In the genomic region with DNA sequence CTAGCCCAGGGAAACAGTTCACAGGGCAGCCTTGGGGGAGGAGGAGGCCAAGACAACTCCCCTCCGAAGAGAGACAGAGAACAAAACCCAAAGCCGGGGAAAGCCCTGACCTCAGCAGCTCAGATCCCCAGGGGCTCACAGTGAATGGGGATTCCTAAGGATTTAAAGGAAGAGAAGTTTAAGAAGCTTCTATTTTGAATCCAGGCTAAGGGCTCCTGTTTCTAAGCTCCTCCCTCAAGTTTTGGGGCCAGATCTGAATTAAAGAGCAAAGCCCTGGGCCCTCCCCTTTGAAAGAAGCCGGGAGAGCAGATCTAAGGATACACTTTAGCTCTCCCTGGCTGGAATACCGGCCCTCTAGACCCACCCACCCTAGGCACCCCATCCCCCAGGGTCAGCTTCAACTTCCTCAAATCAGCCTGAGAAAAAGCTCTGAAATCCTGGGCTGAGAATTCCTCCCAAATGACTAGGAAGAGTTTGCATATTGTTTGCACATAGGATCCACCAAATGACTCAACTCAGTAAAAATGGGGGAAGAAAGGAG, we compare ENCODE assay signal across 8 cellular contexts. TPM values are rescaled to one million over a fixed set of nuclear protein-coding genes. Genes with fewer than 3 reads are reported as not detected.
DNase-seq lines count a peak whose midpoint lies in the region; ATAC-seq and TF ChIP-seq lines count a peak whose summit lies in the region.

No MANE protein-coding gene starts in this region.

- H3K4me1 ChIP-seq in A673 (ENCODE audit: insufficient read depth, low read length, poor library complexity, severe bottlenecking) (peaks cover 35% of the 10 kb centered on the region), HAP-1 (peaks cover 23% of the 10 kb centered on the region)

- H3K27ac ChIP-seq in A673 (ENCODE audit: low read depth, low read length, poor library complexity, severe bottlenecking), result peak overlapping the region; percentile 88

- ATAC-seq in GM21529 (IDR thresholded peaks at IDR 0.05; ENCODE audit: unreplicated experiment), result no peak
- ATAC-seq in HG03139 (IDR thresholded peaks at IDR 0.05; ENCODE audit: unreplicated experiment), result no peak

- intact Hi-C loops in A673 (cut with micrococcal nuclease; ENCODE audit: unreplicated experiment), result no loop called here

- in situ Hi-C loops in HAP-1 (cut with MboI; ENCODE audit: low sequenced_read_pairs) (no loop called here), astrocyte of the spinal cord (cut with HindIII; ENCODE audit: low sequenced_read_pairs) (no loop called here)

- POLR2A ChIA-PET in A673 (lab: Charles Lee; ENCODE audit: low non-redundant PET), result no interaction called here

- H3K4me3 ChIP-seq in A673 (ENCODE audit: low read depth, low read length, poor library complexity, severe bottlenecking) (peak overlapping the region; percentile 80), HAP-1 (peak overlapping the region; percentile 4), astrocyte of the spinal cord (ENCODE audit: low read depth, low read length) (no peak overlapping the region), kidney epithelial cell (ENCODE audit: low read depth, low read length) (no peak overlapping the region)

- H3K27me3 ChIP-seq in A673 (replicated peaks; ENCODE audit: insufficient read depth, low read depth, low read length, poor library complexity) (no peaks in the 10 kb centered on the region), HAP-1 (ENCODE audit: low read depth) (no peaks in the 10 kb centered on the region), kidney epithelial cell (ENCODE audit: control insufficient read depth, insufficient read depth, low read length) (no peaks in the 10 kb centered on the region)

- peak; percentile 75 for DNase-seq in A673 (ENCODE audit: low spot score)
- peak; percentile 90 to 96 for DNase-seq in HAP-1 (ENCODE audit: low spot score in 2 of 2)
- peak; percentile 84 for DNase-seq in astrocyte of the spinal cord (ENCODE audit: low read depth, low spot score)
- peak; percentile 68 for DNase-seq in kidney epithelial cell (ENCODE audit: low read depth)
- no peak for DNase-seq in stimulated activated naive CD4-positive, alpha-beta T cell treated with Interleukin-2 at 50 U/mL for 16 hours (lab: John Stamatoyannopoulos, UW)
- no peak for DNase-seq in cerebellar nuclear complex (lab: John Stamatoyannopoulos, UW)

- H3K9me3 ChIP-seq in A673 (ENCODE audit: low read depth, low read length, poor library complexity, severe bottlenecking) (no peaks in the 10 kb centered on the region), HAP-1 (no peaks in the 10 kb centered on the region)

- CTCF ChIA-PET in A673 (lab: Charles Lee), result interaction anchor here (0.5 to 1.0 kb wide), 3 partner anchors 25 to 90 kb away, joined by 4 to 7 read pairs (median 4); no protein-coding TSS in a partner anchor

- TF ChIP-seq CTCF in A673 (conservative IDR thresholded peaks at IDR 0.05; ENCODE audit: low read depth, low read length) (no peak), astrocyte of the spinal cord (IDR thresholded peaks at IDR 0.05; ENCODE audit: low read depth, low read length) (no peak), kidney epithelial cell (IDR thresholded peaks at IDR 0.05; ENCODE audit: insufficient read depth, low read length, poor library complexity, severe bottlenecking) (no peak)

- BruUV-seq in A673 (replicated peaks; lab: Mats Ljungman, UMichigan), result TSS peak; percentile 35

- H3K36me3 ChIP-seq in A673 (ENCODE audit: insufficient read depth, low read length, poor library complexity, severe bottlenecking) (peaks cover 22% of the 10 kb centered on the region), HAP-1 (replicated peaks) (peaks cover 35% of the 10 kb centered on the region), kidney epithelial cell (ENCODE audit: control insufficient read depth, insufficient read depth, low read length) (no peaks in the 10 kb centered on the region)

RNA-seq across cellular contexts. Expression of a gene that starts 3.9 kb away (rescaled TPM):
- total RNA-seq in A673 (2021) (49.3 and 52.5 TPM in 2 replicates), kidney epithelial cell (31.4 and 34.7 TPM in 2 replicates)

RNA-seq across cellular contexts. Expression of a gene that starts 49.4 kb away (rescaled TPM):
- total RNA-seq in A673 (2021) (25.6 and 28.2 TPM in 2 replicates), kidney epithelial cell (11.9 and 18.4 TPM in 2 replicates)

Comparison
In these comparisons a context has a peak if more than half of its experiments do, and no peak if none do; other contexts are left out.
1. DNase-seq: peak in A673 (single experiment), HAP-1 (2 of 2), astrocyte of the spinal cord (single experiment) and kidney epithelial cell (single experiment); none in stimulated activated naive CD4-positive, alpha-beta T cell treated with Interleukin-2 at 50 U/mL for 16 hours (single experiment) and cerebellar nuclear complex (0 of 2).
2. H3K4me3 ChIP-seq: peak in A673 (single experiment) and HAP-1 (single experiment); none in astrocyte of the spinal cord (single experiment) and kidney epithelial cell (single experiment).